In the genomic region with DNA sequence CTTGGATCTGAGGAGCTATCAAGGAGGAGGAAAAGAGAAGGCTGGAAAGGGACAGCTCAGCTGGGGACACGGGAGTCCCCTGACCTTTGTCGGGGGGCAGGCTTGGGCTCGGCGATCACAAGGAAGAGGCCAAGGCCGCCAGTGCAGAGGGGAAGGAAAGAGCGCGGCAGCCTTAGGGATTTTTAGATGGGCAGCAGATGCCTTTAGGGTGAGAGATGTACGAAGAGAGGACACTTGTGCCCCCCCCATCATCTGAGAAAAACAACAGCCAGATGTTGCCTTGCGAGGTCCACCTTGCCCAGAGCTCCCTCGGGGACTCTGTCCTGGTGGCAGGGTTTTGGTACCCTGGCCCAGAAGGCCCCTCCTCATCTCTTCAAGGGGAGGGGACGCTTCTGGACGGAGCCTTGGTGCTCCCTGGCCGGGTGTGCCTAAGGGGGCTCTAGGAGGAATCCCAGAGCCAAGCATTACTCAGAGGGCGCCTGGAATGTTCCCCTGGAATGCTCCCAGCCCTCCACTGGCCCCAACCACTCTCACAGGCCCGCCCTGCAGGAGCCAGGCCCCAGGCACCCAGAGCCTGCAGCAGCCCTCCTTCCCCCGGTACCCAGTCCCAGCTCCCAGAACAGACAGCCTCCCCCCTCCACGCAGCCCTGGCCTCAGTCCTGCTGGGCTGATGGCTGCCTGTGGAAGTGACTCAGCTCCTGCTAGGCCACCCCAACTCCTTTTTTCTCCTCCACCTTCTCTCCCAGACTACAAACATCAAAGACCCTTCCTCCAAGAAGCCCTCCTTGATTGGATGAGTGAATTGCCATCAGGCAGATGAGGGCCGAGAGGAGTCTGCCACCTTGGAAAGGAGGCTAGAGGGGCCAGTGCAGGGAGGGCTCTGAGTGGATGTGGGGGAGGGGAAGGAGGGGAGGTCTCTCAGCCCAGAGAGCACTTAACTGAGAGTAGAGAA, we compare ENCODE assay signal across 11 cellular contexts. TPM values are rescaled to one million over a fixed set of nuclear protein-coding genes. Genes with fewer than 3 reads are reported as not detected.
DNase-seq lines count a peak whose midpoint lies in the region; FAIRE-seq and TF ChIP-seq lines count a peak whose summit lies in the region.
"Had no signal": no experiment of that assay in that cellular context is flagged by ENCODE, and none has a peak within 500 bp of the region (broad histone marks: within the 10 kb centered on the region; RNA-seq: fewer than 3 reads in every experiment).

No MANE protein-coding gene starts in this region.

- intact Hi-C loops in kidney (cut with DNase I), result no loop called here

- H3K4me1 Mint-ChIP-seq in endodermal cell, result peaks cover 4% of the 10 kb centered on the region

- H3K27me3 Mint-ChIP-seq in endodermal cell (ENCODE audit: insufficient read depth), result peaks cover 71% of the 10 kb centered on the region

- H3K9me3 Mint-ChIP-seq in endodermal cell, result no peaks in the 10 kb centered on the region
- H3K9me3 Mint-ChIP-seq: naive thymus-derived CD8-positive, alpha-beta T cell; T-helper 2 cell treated with Interferon-gamma antibody and Interleukin-4, amounts not matched to agents 5 μg/mL and 100 μg/mL, for 36 hours had no signal

- H3K4me3 ChIP-seq in endodermal cell (ENCODE audit: low read length), result no peak overlapping the region
- no peak overlapping the region for H3K4me3 ChIP-seq in mucosa of rectum (ENCODE audit: low read length in 2 of 2)
- H3K4me3 ChIP-seq in kidney (ENCODE audit: low read length in 2 of 2), result no peak overlapping the region

- no peak overlapping the region for H3K4me3 Mint-ChIP-seq in endodermal cell
- H3K4me3 Mint-ChIP-seq: T-helper 2 cell treated with Interferon-gamma antibody and Interleukin-4, amounts not matched to agents 5 μg/mL and 100 μg/mL, for 36 hours had no signal

- peak; percentile 29 for DNase-seq in LHCN-M2 (ENCODE audit: low read depth)
- DNase-seq in endodermal cell, result peak; percentile 69
- DNase-seq in urothelium cell line (ENCODE audit: low spot score), result peak; percentile 23
- DNase-seq in kidney, result no peak
- no peak for DNase-seq in activated CD8-positive, alpha-beta memory T cell treated with anti-CD3 and anti-CD28 coated beads for 24 hours
- DNase-seq in NCI-H748 (lab: John Stamatoyannopoulos, UW; ENCODE audit: unreplicated experiment), result no peak
- DNase-seq: naive thymus-derived CD8-positive, alpha-beta T cell; NCI-H510A had no signal

- no peak overlapping the region for H3K27ac ChIP-seq in endodermal cell (ENCODE audit: low read depth, low read length)
- peak overlapping the region; percentile 54 to 55 for H3K27ac ChIP-seq in mucosa of rectum (ENCODE audit: low read depth in 2 of 2, low read length in 2 of 2)
- H3K27ac ChIP-seq in kidney (ENCODE audit: low read depth in 2 of 2, low read length in 2 of 2), result no peak overlapping the region
- H3K27ac ChIP-seq: epithelial cell of prostate had no signal

- FAIRE-seq in urothelium cell line (lab: Jason Lieb, UNC) (no peak), kidney (lab: Jason Lieb, UNC) (no peak)

- H3K9ac ChIP-seq in endodermal cell (ENCODE audit: extremely low read depth, low read length, poor library complexity, severe bottlenecking) (no peak overlapping the region), mucosa of rectum (ENCODE audit: low read depth in 1 of 2, low read length in 2 of 2) (no peak overlapping the region), kidney (ENCODE audit: low read length in 2 of 2) (no peak overlapping the region)

- H3K9me3 ChIP-seq in endodermal cell (ENCODE audit: control insufficient read depth, low read length) (no peaks in the 10 kb centered on the region), mucosa of rectum (ENCODE audit: control insufficient read depth in 2 of 2, low read length in 2 of 2) (no peaks in the 10 kb centered on the region), kidney (ENCODE audit: control insufficient read depth in 1 of 2, low read length in 2 of 2) (no peaks in the 10 kb centered on the region)

- TF ChIP-seq CTCF in endodermal cell (conservative IDR thresholded peaks at IDR 0.05) (no peak), kidney (IDR thresholded peaks at IDR 0.05; ENCODE audit: borderline replicate concordance, extremely low read depth, insufficient read depth) (no peak)

- WGBS in endodermal cell (ENCODE audit: insufficient coverage in 1 of 2, insufficient read length in 1 of 2), 2 experiments, result 71 to 82% methylated on average over 5 to 17 of the region's 18 CpGs

- H3K4me1 ChIP-seq in endodermal cell (ENCODE audit: control insufficient read depth, insufficient read depth, low read length), result peaks cover 4% of the 10 kb centered on the region
- H3K4me1 ChIP-seq in mucosa of rectum (ENCODE audit: control insufficient read depth in 2 of 2, insufficient read depth in 2 of 2, low read length in 2 of 2), result peaks cover 0 to 5% of the 10 kb centered on the region in 2 donors
- peaks cover 0 to 2% of the 10 kb centered on the region in 2 donors for H3K4me1 ChIP-seq in kidney (ENCODE audit: control insufficient read depth in 1 of 2, insufficient read depth in 1 of 2, low read depth in 1 of 2, low read length in 2 of 2)

- H3K27me3 ChIP-seq in endodermal cell (ENCODE audit: control insufficient read depth, insufficient read depth, low read length, poor library complexity, severe bottlenecking) (peaks cover 27% of the 10 kb centered on the region), mucosa of rectum (ENCODE audit: control insufficient read depth in 2 of 2, insufficient read depth in 2 of 2, low read length in 2 of 2) (peaks cover 8 to 19% of the 10 kb centered on the region in 2 donors)

- no peaks in the 10 kb centered on the region for H3K36me3 Mint-ChIP-seq in endodermal cell (ENCODE audit: low read depth)
- H3K36me3 Mint-ChIP-seq: naive thymus-derived CD8-positive, alpha-beta T cell had no signal

- H3K36me3 ChIP-seq in endodermal cell (ENCODE audit: control insufficient read depth, insufficient read depth, low read length) (no peaks in the 10 kb centered on the region), mucosa of rectum (ENCODE audit: control insufficient read depth in 2 of 2, insufficient read depth in 2 of 2, low read length in 2 of 2) (no peaks in the 10 kb centered on the region), kidney (ENCODE audit: control insufficient read depth in 1 of 2, insufficient read depth in 2 of 2, low read length in 2 of 2) (no peaks in the 10 kb centered on the region)

- H3K27ac Mint-ChIP-seq in endodermal cell, result no peak overlapping the region
- H3K27ac Mint-ChIP-seq: T-helper 2 cell treated with Interferon-gamma antibody and Interleukin-4, amounts not matched to agents 5 μg/mL and 100 μg/mL, for 36 hours had no signal

RNA-seq across cellular contexts. Expression of a gene that starts 1.8 kb away (rescaled TPM):
- total RNA-seq in LHCN-M2 (2014; rRNA removed) (0.11 and 0.13 TPM in 2 replicates), endodermal cell (1 to 10 TPM; 3.0 to 3.3 TPM), kidney (4.3 TPM)
- 0.12 TPM for polyA plus RNA-seq in LHCN-M2 (2012)
- 7.7 TPM for polyA plus RNA-seq in endodermal cell (2013, experiment 1 of 2)
- polyA plus RNA-seq in endodermal cell (2013, experiment 2 of 2), result 6.9 TPM
- polyA plus RNA-seq in kidney (ENCODE audit: insufficient read depth, low read depth, low replicate concordance), result 4.1 TPM
- total RNA-seq: naive thymus-derived CD8-positive, alpha-beta T cell had no signal
- polyA plus RNA-seq: naive thymus-derived CD8-positive, alpha-beta T cell had no signal

RNA-seq across cellular contexts. Expression of a gene that starts 16.8 kb away (rescaled TPM):
- not detected in 2 replicates for total RNA-seq in LHCN-M2 (2014; rRNA removed)
- polyA plus RNA-seq in LHCN-M2 (2012), result not detected
- total RNA-seq in endodermal cell, result not detected
- not detected for polyA plus RNA-seq in endodermal cell (2013, experiment 1 of 2)
- not detected for polyA plus RNA-seq in endodermal cell (2013, experiment 2 of 2)
- total RNA-seq in kidney, result not detected
- 0.56 TPM for polyA plus RNA-seq in kidney (ENCODE audit: insufficient read depth, low read depth, low replicate concordance)
- total RNA-seq: naive thymus-derived CD8-positive, alpha-beta T cell had no signal
- polyA plus RNA-seq: naive thymus-derived CD8-positive, alpha-beta T cell had no signal

RNA-seq across cellular contexts. Expression of a gene that starts 32.4 kb away (rescaled TPM):
- total RNA-seq in LHCN-M2 (2014; rRNA removed) (not detected in 2 replicates), endodermal cell (not detected), kidney (20.2 TPM)
- polyA plus RNA-seq in LHCN-M2 (2012), result not detected
- polyA plus RNA-seq in endodermal cell (2013, experiment 1 of 2), result not detected
- not detected for polyA plus RNA-seq in endodermal cell (2013, experiment 2 of 2)
- polyA plus RNA-seq in kidney (ENCODE audit: insufficient read depth, low read depth, low replicate concordance), result 2.4 TPM
- polyA plus RNA-seq: naive thymus-derived CD8-positive, alpha-beta T cell had no signal

RNA-seq across cellular contexts. Expression of a gene that starts 52.5 kb away (rescaled TPM):
- total RNA-seq in LHCN-M2 (2014; rRNA removed) (not detected in 2 replicates), endodermal cell (1 to 10 TPM; 1.1 to 1.4 TPM), kidney (18.9 TPM)
- polyA plus RNA-seq in LHCN-M2 (2012), result 0.09 TPM
- 1.5 TPM for polyA plus RNA-seq in endodermal cell (2013, experiment 1 of 2)
- 1.1 TPM for polyA plus RNA-seq in endodermal cell (2013, experiment 2 of 2)
- 8.7 TPM for polyA plus RNA-seq in kidney (ENCODE audit: insufficient read depth, low read depth, low replicate concordance)
- total RNA-seq: naive thymus-derived CD8-positive, alpha-beta T cell had no signal

Comparison
In these comparisons a context has a peak if more than half of its experiments do, and no peak if none do; other contexts are left out.
1. DNase-seq: peak in LHCN-M2 (single experiment), endodermal cell (single experiment) and urothelium cell line (single experiment); none in kidney (single experiment), activated CD8-positive, alpha-beta memory T cell treated with anti-CD3 and anti-CD28 coated beads for 24 hours (single experiment) and NCI-H748 (single experiment).
2. H3K27ac ChIP-seq: peak in mucosa of rectum (2 of 2); none in endodermal cell (single experiment) and kidney (0 of 2).
3. RNA of a gene that starts 32.4 kb away (total RNA-seq): 20.2 TPM in kidney (single experiment); not detected in LHCN-M2 and not detected in endodermal cell; every median in the first group is over 10 times any median in the second.